Comparison of ENCODE assay signal across 1 cellular context in genomic region chrX:65705439-65705838, GRCh38.
TF ChIP-seq lines count a peak whose summit lies in the region.

No MANE protein-coding gene starts in this region.

TF ChIP-seq in IMR-90, 13 proteins besides CTCF, POLR2A, EP300 and RAD21 (continued from another document):
- TF ChIP-seq RCOR1 (IDR thresholded peaks at IDR 0.05; ENCODE audit: insufficient replicate concordance, low read length) (no peak), MAZ (IDR thresholded peaks at IDR 0.05; ENCODE audit: borderline replicate concordance, low read depth, low read length) (no peak), SMC3 (IDR thresholded peaks at IDR 0.05; ENCODE audit: low read depth, low read length) (no peak), CHD1 (IDR thresholded peaks at IDR 0.05; ENCODE audit: low read depth, low read length) (no peak), FOS (IDR thresholded peaks at IDR 0.05; ENCODE audit: low read depth, low read length) (no peak), NFE2L2 (IDR thresholded peaks at IDR 0.05; ENCODE audit: low read depth, low read length) (no peak), MAFK (IDR thresholded peaks at IDR 0.05; ENCODE audit: low read depth, low read length) (no peak), USF2 (IDR thresholded peaks at IDR 0.05; ENCODE audit: low read depth, low read length) (no peak), RFX5 (IDR thresholded peaks at IDR 0.05; ENCODE audit: low read depth, low read length) (no peak), BHLHE40 (IDR thresholded peaks at IDR 0.05; ENCODE audit: low read depth, low read length) (no peak)
- TF ChIP-seq, protein P1, sequence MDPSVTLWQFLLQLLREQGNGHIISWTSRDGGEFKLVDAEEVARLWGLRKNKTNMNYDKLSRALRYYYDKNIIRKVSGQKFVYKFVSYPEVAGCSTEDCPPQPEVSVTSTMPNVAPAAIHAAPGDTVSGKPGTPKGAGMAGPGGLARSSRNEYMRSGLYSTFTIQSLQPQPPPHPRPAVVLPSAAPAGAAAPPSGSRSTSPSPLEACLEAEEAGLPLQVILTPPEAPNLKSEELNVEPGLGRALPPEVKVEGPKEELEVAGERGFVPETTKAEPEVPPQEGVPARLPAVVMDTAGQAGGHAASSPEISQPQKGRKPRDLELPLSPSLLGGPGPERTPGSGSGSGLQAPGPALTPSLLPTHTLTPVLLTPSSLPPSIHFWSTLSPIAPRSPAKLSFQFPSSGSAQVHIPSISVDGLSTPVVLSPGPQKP (IDR thresholded peaks at IDR 0.05; ENCODE audit: borderline replicate concordance, low read depth, low read length): no peak
